ENCODE assay signal across 17 cellular contexts in genomic region chr12:75239987-75240386, GRCh38. TPM values are rescaled to one million over a fixed set of nuclear protein-coding genes. Genes with fewer than 3 reads are reported as not detected.
DNase-seq lines count a peak whose midpoint lies in the region; ATAC-seq and TF ChIP-seq lines count a peak whose summit lies in the region.
"Had no signal": no experiment of that assay in that cellular context is flagged by ENCODE, and none has a peak within 500 bp of the region (broad histone marks: within the 10 kb centered on the region; RNA-seq: fewer than 3 reads in every experiment).

No MANE protein-coding gene starts in this region.

- TF ChIP-seq CTCF in MM.1S (IDR thresholded peaks at IDR 0.05; ENCODE audit: low read length) (no peak), ovary (IDR thresholded peaks at IDR 0.05) (no peak)

- H3K4me1 ChIP-seq in MM.1S (ENCODE audit: low read length) (peaks cover 7% of the 10 kb centered on the region), ovary (ENCODE audit: insufficient read depth) (no peaks in the 10 kb centered on the region)
- H3K4me1 ChIP-seq: right atrium auricular region, SJCRH30 had no signal

- H3K9me3 ChIP-seq in MM.1S (replicated peaks; ENCODE audit: insufficient read depth, low read length), result no peaks in the 10 kb centered on the region
- no peaks in the 10 kb centered on the region for H3K9me3 ChIP-seq in ovary
- H3K9me3 ChIP-seq: SJCRH30 had no signal

- no peaks in the 10 kb centered on the region for H3F3A ChIP-seq in MM.1S (ENCODE audit: insufficient read depth, low read length)

- no peaks in the 10 kb centered on the region for H3K36me3 ChIP-seq in MM.1S (replicated peaks; ENCODE audit: insufficient read depth, low read length)
- no peaks in the 10 kb centered on the region for H3K36me3 ChIP-seq in ovary
- H3K36me3 ChIP-seq: right atrium auricular region, SJCRH30 had no signal

- H3K4me2 ChIP-seq in MM.1S (ENCODE audit: low read depth, low read length), result peak overlapping the region; percentile 13; the same call in 1 of the 2 replicates

- H3K79me2 ChIP-seq in MM.1S (ENCODE audit: low read length), result no peaks in the 10 kb centered on the region

- H2AFZ ChIP-seq in MM.1S (ENCODE audit: low read length), result no peak overlapping the region

- H3K4me3 ChIP-seq in MM.1S (ENCODE audit: low read length) (no peak overlapping the region), ovary (no peak overlapping the region)
- H3K4me3 ChIP-seq: right atrium auricular region, SJCRH30 had no signal

- intact Hi-C loops in ovary (cut with DNase I), result no loop called here

- no peak for TF ChIP-seq EP300 in ovary (IDR thresholded peaks at IDR 0.05)

- H3K27me3 ChIP-seq in MM.1S (replicated peaks; ENCODE audit: insufficient read depth, low read length) (no peaks in the 10 kb centered on the region), ovary (no peaks in the 10 kb centered on the region)
- H3K27me3 ChIP-seq: right atrium auricular region, SJCRH30 had no signal

- ATAC-seq in GM18868 (IDR thresholded peaks at IDR 0.05; ENCODE audit: unreplicated experiment) (peak; percentile 98), GM21529 (IDR thresholded peaks at IDR 0.05; ENCODE audit: unreplicated experiment) (peak; percentile 88), HG03060 (IDR thresholded peaks at IDR 0.05; ENCODE audit: low read depth, unreplicated experiment) (peak; percentile 93), GM19324 (IDR thresholded peaks at IDR 0.05; ENCODE audit: low FRiP score, unreplicated experiment) (no peak)
- ATAC-seq: activated CD8-positive, alpha-beta T cell treated with anti-CD3 and anti-CD28 coated beads for 36 hours had no signal

- H4K20me1 ChIP-seq in MM.1S (ENCODE audit: insufficient read depth, low read length), result no peaks in the 10 kb centered on the region

- TF ChIP-seq POLR2A in ovary (IDR thresholded peaks at IDR 0.05), result no peak

- H3K27ac ChIP-seq in MM.1S (ENCODE audit: low read length) (no peak overlapping the region; the same call in 1 of the 2 replicates), ovary (no peak overlapping the region)
- H3K27ac ChIP-seq: right atrium auricular region, SJCRH30 had no signal

- H3K9me2 ChIP-seq in MM.1S (replicated peaks; ENCODE audit: insufficient read depth, low read length), result no peaks in the 10 kb centered on the region

- no peak overlapping the region for H3K9ac ChIP-seq in MM.1S (ENCODE audit: low read length)

- peak; percentile 28 for DNase-seq in MM.1S
- no peak for DNase-seq in ovary
- no peak for DNase-seq in NCI-H187 (lab: John Stamatoyannopoulos, UW)
- no peak for DNase-seq in stimulated activated naive CD4-positive, alpha-beta T cell (lab: John Stamatoyannopoulos, UW)
- DNase-seq: activated CD8-positive, alpha-beta T cell treated with anti-CD3 and anti-CD28 coated beads for 36 hours; aorta; glutamatergic neuron; mammary epithelial cell; NCI-H1048; SJCRH30 had no signal

RNA-seq across cellular contexts. Expression of gene KCNC2, which starts 30.3 kb away (rescaled TPM):
- not detected for total RNA-seq in ovary
- not detected for polyA plus RNA-seq in ovary
- total RNA-seq: activated CD8-positive, alpha-beta T cell treated with anti-CD3 and anti-CD28 coated beads for 36 hours; activated T-helper 2 cell treated with anti-CD3 and anti-CD28 coated beads, Interferon-gamma antibody, Interleukin-2, Interleukin-4, amounts not matched to agents 10 μg/mL and 5 μg/mL and 100 μg/mL, durations not matched to agents 14 hours and 24 hours and 36 hours; aorta; mammary epithelial cell; right atrium auricular region; SJCRH30 had no signal
- polyA plus RNA-seq: aorta, BJ, mammary epithelial cell had no signal
